27 cellular contexts compared by ENCODE assay signal in the genomic region with DNA sequence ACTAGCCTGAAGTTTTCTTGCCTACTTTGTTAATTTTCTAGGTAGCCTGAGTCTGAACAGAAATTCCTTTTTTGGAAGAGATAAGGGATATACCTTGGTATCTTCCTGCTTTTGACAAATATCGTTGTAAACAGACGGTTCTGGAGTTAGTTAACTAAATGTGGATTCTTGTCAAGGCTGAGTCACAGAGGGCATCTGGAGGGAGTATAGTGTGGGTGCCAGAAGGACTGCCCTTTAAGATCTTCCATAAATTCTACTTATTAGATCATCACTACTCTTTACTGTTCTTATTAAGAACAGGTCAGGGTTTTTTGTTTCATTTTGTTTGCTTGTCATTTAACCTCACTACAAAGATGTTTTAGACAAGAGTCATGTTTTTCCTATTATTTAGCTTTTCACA.
A peak's percentile ranks its signal among the peaks of the same experiment; 100 is the strongest.
DNase-seq lines count a peak whose midpoint lies in the region; ATAC-seq and TF ChIP-seq lines count a peak whose summit lies in the region.
"Had no signal": no experiment of that assay in that cellular context is flagged by ENCODE, and none has a peak within 500 bp of the region (broad histone marks: within the 10 kb centered on the region; RNA-seq: fewer than 3 reads in every experiment).

No MANE protein-coding gene starts in this region.

- peaks cover 22% of the 10 kb centered on the region; the same call in 1 of the 2 replicates for H3F3A ChIP-seq in GM23248 (ENCODE audit: insufficient read depth)

- no peak overlapping the region for H2AFZ ChIP-seq in GM23248
- H2AFZ ChIP-seq: parathyroid adenoma had no signal

- ATAC-seq in lower lobe of right lung = no peak
- ATAC-seq: activated CD4-positive, alpha-beta T cell treated with anti-CD3 and anti-CD28 coated beads for 36 hours; activated naive CD4-positive, alpha-beta T cell treated with anti-CD3 and anti-CD28 coated beads, Interleukin-2, amount 50 U/mL, for 72 hours had no signal

- peak overlapping the region; percentile 4 for H3K4me2 ChIP-seq in GM23248 (ENCODE audit: unreplicated experiment)

- peak; percentile 59 for DNase-seq in AG10803 (ENCODE audit: low read depth)
- peak; percentile 73 for DNase-seq in GM23248
- peak; percentile 23 for DNase-seq in NCI-H226
- peak; percentile 18 for DNase-seq in fibroblast of peridontal ligament (ENCODE audit: extremely low read depth)
- no peak for DNase-seq in middle frontal gyrus (ENCODE audit: extremely low spot score, low spot score)
- DNase-seq in lower lobe of right lung = no peak
- no peak for DNase-seq in activated CD4-positive, alpha-beta T cell treated with anti-CD3 and anti-CD28 coated beads, Interleukin-2, amount 50 U/mL, for 4 hours
- no peak for DNase-seq in OCI-M1 (lab: John Stamatoyannopoulos, UW)
- DNase-seq: activated CD4-positive, alpha-beta T cell treated with anti-CD3 and anti-CD28 coated beads for 36 hours; activated CD8-positive, alpha-beta memory T cell treated with anti-CD3 and anti-CD28 coated beads for 24 hours; activated effector memory CD4-positive, alpha-beta T cell treated with Interleukin-2 at 50 U/mL for 16 hours; anterior cingulate cortex; BE2C; glutamatergic neuron; KBM-7; NCI-H1417; NCI-H2029 treated with DMSO at 0.1 percent for 48 hours; NCI-H526; NK-92 treated with Interleukin-12 subunit alpha and Interleukin-12 subunit beta, amount 100 ng/mL, for 24 hours; Right ventricle myocardium superior; stimulated activated CD4-positive, alpha-beta T cell treated with anti-CD3 and anti-CD28 coated beads, Interleukin-1b, Interleukin-23, amount 100 ng/mL, for 48 hours had no signal

- 3 to 7% methylated on average over 2 of the region's 2 CpGs for WGBS in GM23248 (ENCODE audit: low coverage in 1 of 2, low lambda C conversion rate in 2 of 2, missing lambda C conversion rate in 2 of 2), 2 experiments

- no peaks in the 10 kb centered on the region for H3K9me2 ChIP-seq in GM23248 (ENCODE audit: insufficient read depth)

- H3K27ac ChIP-seq in GM23248 (no peak overlapping the region), lower lobe of right lung (no peak overlapping the region)
- H3K27ac ChIP-seq: breast epithelium, parathyroid adenoma, thoracic aorta, vagina, VCaP had no signal

- in situ Hi-C loops in GM23248 (cut with MboI) = no loop called here

- H3K4me1 ChIP-seq in GM23248 (ENCODE audit: insufficient read depth) (peaks cover 24% of the 10 kb centered on the region), lower lobe of right lung (no peaks in the 10 kb centered on the region)
- H3K4me1 ChIP-seq: breast epithelium, parathyroid adenoma had no signal

- TF ChIP-seq CTCF in AG10803 (conservative IDR thresholded peaks at IDR 0.05; ENCODE audit: low read length) = no peak
- TF ChIP-seq CTCF in lower lobe of right lung (IDR thresholded peaks at IDR 0.05) = no peak

- H3K27me3 ChIP-seq in GM23248 (replicated peaks; ENCODE audit: insufficient read depth) (no peaks in the 10 kb centered on the region), lower lobe of right lung (ENCODE audit: low read depth) (no peaks in the 10 kb centered on the region)
- H3K27me3 ChIP-seq: BE2C, breast epithelium, vagina had no signal

- intact Hi-C loops in lower lobe of right lung (cut with DNase I) = no loop called here

- H3K36me3 ChIP-seq in GM23248 (ENCODE audit: low read depth) = no peaks in the 10 kb centered on the region
- H3K36me3 ChIP-seq in lower lobe of right lung = peaks cover 12% of the 10 kb centered on the region
- H3K36me3 ChIP-seq: BE2C, breast epithelium, thoracic aorta, vagina had no signal

- H3K4me3 ChIP-seq in AG10803 (ENCODE audit: low read length) (no peak overlapping the region), GM23248 (no peak overlapping the region), lower lobe of right lung (no peak overlapping the region)
- H3K4me3 ChIP-seq: breast epithelium, thoracic aorta, vagina had no signal

- no peak overlapping the region for H3K9ac ChIP-seq in GM23248
- H3K9ac ChIP-seq: parathyroid adenoma had no signal

- H3K9me3 ChIP-seq in GM23248 (ENCODE audit: low read depth) (no peaks in the 10 kb centered on the region), lower lobe of right lung (no peaks in the 10 kb centered on the region)
- H3K9me3 ChIP-seq: BE2C, breast epithelium, thoracic aorta, vagina had no signal

- H3K79me2 ChIP-seq in GM23248 (ENCODE audit: insufficient read depth) = no peaks in the 10 kb centered on the region
- H3K79me2 ChIP-seq: parathyroid adenoma had no signal

- no peaks in the 10 kb centered on the region for H4K20me1 ChIP-seq in GM23248 (ENCODE audit: insufficient read depth)

Comparison
In these comparisons a context has a peak if more than half of its experiments do, and no peak if none do; other contexts are left out.
1. DNase-seq: peak in AG10803 (single experiment), GM23248 (single experiment), NCI-H226 (single experiment) and fibroblast of peridontal ligament (single experiment); none in middle frontal gyrus (single experiment), lower lobe of right lung (single experiment), activated CD4-positive, alpha-beta T cell treated with anti-CD3 and anti-CD28 coated beads, Interleukin-2, amount 50 U/mL, for 4 hours (0 of 2) and OCI-M1 (single experiment).